In genomic region chr12:116818341-116818856, GRCh38 we compare ENCODE assay signal across 8 cellular contexts.
DNase-seq lines count a peak whose midpoint lies in the region; ATAC-seq and TF ChIP-seq lines count a peak whose summit lies in the region.

No MANE protein-coding gene starts in this region.

- H3K4me1 ChIP-seq in heart right ventricle, result peaks cover 6 to 17% (median 12%) of the 10 kb centered on the region in 9 donors

- H3K27me3 ChIP-seq in MG63 (no peaks in the 10 kb centered on the region), heart right ventricle (no peaks in the 10 kb centered on the region)

- H3K27ac Mint-ChIP-seq in activated naive CD8-positive, alpha-beta T cell, result peak overlapping the region; percentile 95

- peaks cover 21% of the 10 kb centered on the region for H3K4me1 Mint-ChIP-seq in activated naive CD8-positive, alpha-beta T cell (ENCODE audit: low read depth)

- H3K36me3 ChIP-seq in MG63, result no peaks in the 10 kb centered on the region
- H3K36me3 ChIP-seq in heart right ventricle, result no peaks in the 10 kb centered on the region

- peak overlapping the region; percentile 77 to 97 (median 94) for H3K27ac ChIP-seq in heart right ventricle

- no peaks in the 10 kb centered on the region for H3K27me3 Mint-ChIP-seq in activated naive CD8-positive, alpha-beta T cell

- 20 to 33% methylated on average over 11 of the region's 11 CpGs for WGBS in heart right ventricle, 2 donors

- H3K4me3 ChIP-seq in MG63 (peak overlapping the region; percentile 70), heart right ventricle (peak overlapping the region; percentile 23 to 87 (median 72))

- intact Hi-C loops in heart right ventricle (cut with DNase I), result loop anchor here in 6 of 10 donors (2.0 to 10.0 kb wide), 4 partner anchors 76 to 84 kb away; partner anchors contain the start of genes RNFT2 (in 5 of the 6) and SPRING1 (in 5 of the 6)

- DNase-seq in stimulated activated CD4-positive, alpha-beta T cell treated with anti-CD3 and anti-CD28 coated beads, Interleukin-15, amount 100 ng/mL, for 24 hours, result peak; percentile 14
- DNase-seq in stimulated activated CD4-positive, alpha-beta T cell treated with anti-CD3 and anti-CD28 coated beads, Interleukin-4, amount 100 ng/mL, for 1 hour, result no peak
- DNase-seq in MG63, result peak; percentile 17
- DNase-seq in heart right ventricle, result peak; percentile 35 to 54
- peak; percentile 27 for DNase-seq in pulmonary artery endothelial cell (ENCODE audit: low read depth, low spot score)

- no peaks in the 10 kb centered on the region for H3K9me3 ChIP-seq in MG63
- no peaks in the 10 kb centered on the region for H3K9me3 ChIP-seq in heart right ventricle

- peak overlapping the region; percentile 94 for H3K4me3 Mint-ChIP-seq in activated naive CD8-positive, alpha-beta T cell

- TF ChIP-seq CTCF in heart right ventricle (IDR thresholded peaks at IDR 0.05), result no peak

- H3K36me3 Mint-ChIP-seq in activated naive CD8-positive, alpha-beta T cell, result no peaks in the 10 kb centered on the region

- no peaks in the 10 kb centered on the region for H3K9me3 Mint-ChIP-seq in activated naive CD8-positive, alpha-beta T cell (ENCODE audit: low read depth)

- ATAC-seq in heart right ventricle (peak in 7 of 8 donors; percentile 26 to 69 (median 54)), GM19023 (IDR thresholded peaks at IDR 0.05; ENCODE audit: unreplicated experiment) (no peak), HG02588 (IDR thresholded peaks at IDR 0.05; ENCODE audit: unreplicated experiment) (no peak)

Comparison
In these comparisons a context has a peak if more than half of its experiments do, and no peak if none do; other contexts are left out.
1. ATAC-seq: peak in heart right ventricle (7 of 8); none in GM19023 (single experiment) and HG02588 (single experiment).